23 cellular contexts compared by ENCODE assay signal in genomic region chr17:4438162-4438944, GRCh38. TPM values are rescaled to one million over a fixed set of nuclear protein-coding genes. Genes with fewer than 3 reads are reported as not detected.
DNase-seq lines count a peak whose midpoint lies in the region; ATAC-seq and TF ChIP-seq lines count a peak whose summit lies in the region.
"Had no signal": no experiment of that assay in that cellular context is flagged by ENCODE, and none has a peak within 500 bp of the region (broad histone marks: within the 10 kb centered on the region; RNA-seq: fewer than 3 reads in every experiment).

No MANE protein-coding gene starts in this region.

- H4K8ac ChIP-seq in neuronal stem cell (ENCODE audit: low read depth, low read length), result no peak overlapping the region

- H3K27me3 ChIP-seq in HL-60 (ENCODE audit: insufficient read depth, poor library complexity, severe bottlenecking) (no peaks in the 10 kb centered on the region), neuronal stem cell (ENCODE audit: control insufficient read depth in 3 of 3, insufficient read depth in 3 of 3, low read depth in 1 of 3, low read length in 3 of 3) (peaks cover 0 to 14% (median 0%) of the 10 kb centered on the region in 3 experiments)

- H2BK15ac ChIP-seq in neuronal stem cell (ENCODE audit: low read length), result no peak overlapping the region

- peaks cover 13% of the 10 kb centered on the region for H3K36me3 Mint-ChIP-seq in T-helper 2 cell treated with Interferon-gamma antibody and Interleukin-4, amounts not matched to agents 5 μg/mL and 100 μg/mL, for 36 hours (ENCODE audit: low read depth)
- H3K36me3 Mint-ChIP-seq in WTC11, result no peaks in the 10 kb centered on the region
- H3K36me3 Mint-ChIP-seq: CD4-positive, CD25-positive, alpha-beta regulatory T cell had no signal

- no peak overlapping the region for H3K4me2 ChIP-seq in neuronal stem cell (ENCODE audit: insufficient read depth, low read length, poor library complexity, severe bottlenecking)
- H3K4me2 ChIP-seq: SK-N-SH had no signal

- H3K4me3 Mint-ChIP-seq in T-helper 2 cell treated with Interferon-gamma antibody and Interleukin-4, amounts not matched to agents 5 μg/mL and 100 μg/mL, for 36 hours, result peak overlapping the region; percentile 24
- H3K4me3 Mint-ChIP-seq in WTC11, result no peak overlapping the region
- H3K4me3 Mint-ChIP-seq: CD4-positive, CD25-positive, alpha-beta regulatory T cell had no signal

- H3K14ac ChIP-seq in neuronal stem cell (ENCODE audit: low read length), result peak overlapping the region; percentile 75

- H3K9ac ChIP-seq in neuronal stem cell (ENCODE audit: low read depth, low read length, poor library complexity), result peak overlapping the region; percentile 30
- H3K9ac ChIP-seq: SK-N-SH had no signal

- no peaks in the 10 kb centered on the region for H3K4me1 ChIP-seq in neuronal stem cell (ENCODE audit: control insufficient read depth in 2 of 2, insufficient read depth in 1 of 2, low read depth in 1 of 2, low read length in 2 of 2)
- H3K4me1 ChIP-seq: Caco-2 had no signal

- ATAC-seq in WTC11 (no peak), GM18870 (IDR thresholded peaks at IDR 0.05; ENCODE audit: unreplicated experiment) (no peak), HG03342 (IDR thresholded peaks at IDR 0.05; ENCODE audit: unreplicated experiment) (no peak)
- ATAC-seq: GM12878 had no signal

- no peak for DNase-seq in T-helper 2 cell treated with Interferon-gamma antibody and Interleukin-4, amounts not matched to agents 5 μg/mL and 100 μg/mL, for 36 hours (ENCODE audit: low spot score)
- DNase-seq in T-helper 2 cell, result no peak
- DNase-seq in HL-60 (ENCODE audit: low read depth in 1 of 2, low spot score in 1 of 2), result no peak
- DNase-seq in WTC11 (ENCODE audit: low spot score), result no peak
- no peak for DNase-seq in neuronal stem cell (ENCODE audit: low spot score)
- DNase-seq in effector CD8-positive, alpha-beta T cell (lab: John Stamatoyannopoulos, UW), result no peak
- DNase-seq: 8988T; Caco-2; CD4-positive, CD25-positive, alpha-beta regulatory T cell; GF-D8; IMR-90; NCI-H1105 treated with DMSO at 0.1 percent for 48 hours; NCI-H1694; NCI-H2081 treated with DMSO at 0.1 percent for 48 hours; RPMI8226; SHP77 treated with DMSO at 0.1 percent for 48 hours; SK-N-SH had no signal

- no peak overlapping the region for H2BK5ac ChIP-seq in neuronal stem cell (ENCODE audit: low read length)

- H2BK120ac ChIP-seq in neuronal stem cell (ENCODE audit: low read depth, low read length), result no peak overlapping the region

- H3K4me1 Mint-ChIP-seq in T-helper 2 cell treated with Interferon-gamma antibody and Interleukin-4, amounts not matched to agents 5 μg/mL and 100 μg/mL, for 36 hours (ENCODE audit: low read depth), result peaks cover 34% of the 10 kb centered on the region
- H3K4me1 Mint-ChIP-seq in WTC11, result no peaks in the 10 kb centered on the region

- peak overlapping the region; percentile 4 for H3K4me3 ChIP-seq in HL-60 (replicated peaks; ENCODE audit: insufficient read depth, low read length)
- no peak overlapping the region for H3K4me3 ChIP-seq in neuronal stem cell (ENCODE audit: low read length in 2 of 2)
- H3K4me3 ChIP-seq: GM12878 had no signal

- no peaks in the 10 kb centered on the region for H3K36me3 ChIP-seq in neuronal stem cell (replicated peaks in 1 of 2; ENCODE audit: control insufficient read depth in 2 of 2, insufficient read depth in 2 of 2, low read length in 2 of 2)

- H2BK12ac ChIP-seq in neuronal stem cell (ENCODE audit: low read length), result no peak overlapping the region

- no CpG with 5 or more reads among the region's 17 CpGs for WGBS in neuronal stem cell (ENCODE audit: extremely low coverage in 2 of 2, insufficient read length in 2 of 2, insufficient replicate concordance in 1 of 2), 2 donors

- H3K27me3 Mint-ChIP-seq in T-helper 2 cell treated with Interferon-gamma antibody and Interleukin-4, amounts not matched to agents 5 μg/mL and 100 μg/mL, for 36 hours (ENCODE audit: low read depth), result no peaks in the 10 kb centered on the region
- H3K27me3 Mint-ChIP-seq in WTC11 (ENCODE audit: low read depth), result no peaks in the 10 kb centered on the region
- H3K27me3 Mint-ChIP-seq: CD4-positive, CD25-positive, alpha-beta regulatory T cell had no signal

- POLR2A ChIA-PET in WTC11 (lab: Charles Lee), result no interaction called here

- H3K9me3 ChIP-seq in neuronal stem cell (replicated peaks in 1 of 2; ENCODE audit: control insufficient read depth in 2 of 2, insufficient read depth in 1 of 2, low read depth in 1 of 2, low read length in 2 of 2), result no peaks in the 10 kb centered on the region
- H3K9me3 ChIP-seq: Caco-2, SK-N-SH had no signal

- no peak overlapping the region for H3K27ac Mint-ChIP-seq in T-helper 2 cell treated with Interferon-gamma antibody and Interleukin-4, amounts not matched to agents 5 μg/mL and 100 μg/mL, for 36 hours
- H3K27ac Mint-ChIP-seq in WTC11, result peak overlapping the region; percentile 28; the same call in 1 of the 2 replicates
- H3K27ac Mint-ChIP-seq: CD4-positive, CD25-positive, alpha-beta regulatory T cell had no signal

- H2AK5ac ChIP-seq in neuronal stem cell (ENCODE audit: low read depth, low read length), result no peak overlapping the region

- no peak overlapping the region for H4K91ac ChIP-seq in neuronal stem cell (ENCODE audit: low read depth, low read length, poor library complexity)

- H3K9me3 Mint-ChIP-seq in T-helper 2 cell treated with Interferon-gamma antibody and Interleukin-4, amounts not matched to agents 5 μg/mL and 100 μg/mL, for 36 hours, result no peaks in the 10 kb centered on the region
- H3K9me3 Mint-ChIP-seq in WTC11, result no peaks in the 10 kb centered on the region

- peak overlapping the region; percentile 91 for H3K27ac ChIP-seq in HL-60 (replicated peaks)
- H3K27ac ChIP-seq in neuronal stem cell (replicated peaks; ENCODE audit: low read length), result no peak overlapping the region

- CTCF ChIA-PET in WTC11 (lab: Charles Lee), result interaction anchor here (1.1 kb wide), 1 partner anchor 17 kb away, joined by 3 read pairs; no protein-coding TSS in a partner anchor

- H3K4ac ChIP-seq in neuronal stem cell (ENCODE audit: low read length), result no peak overlapping the region

- TF ChIP-seq CTCF in HL-60 (IDR thresholded peaks at IDR 0.05; ENCODE audit: insufficient read depth, low read length) (no peak), WTC11 (IDR thresholded peaks at IDR 0.05) (no peak)

- H3K79me1 ChIP-seq in neuronal stem cell (ENCODE audit: low read depth, low read length), result no peaks in the 10 kb centered on the region

- H3K18ac ChIP-seq in neuronal stem cell (ENCODE audit: low read length), result no peak overlapping the region

- no peak overlapping the region for H2AFZ ChIP-seq in neuronal stem cell (ENCODE audit: low read length)

- no peak overlapping the region for H3K23ac ChIP-seq in neuronal stem cell (ENCODE audit: low read depth, low read length, poor library complexity)

TF ChIP-seq in WTC11, 78 proteins besides CTCF, POLR2A, EP300 and RAD21 (continues in another document):
- TF ChIP-seq MXD4 (CRISPR knock-in tag; IDR thresholded peaks at IDR 0.05; ENCODE audit: borderline replicate concordance) (no peak), USF1 (CRISPR knock-in tag; IDR thresholded peaks at IDR 0.05) (no peak), RORB (CRISPR knock-in tag; IDR thresholded peaks at IDR 0.05) (no peak), NFYB (CRISPR knock-in tag; conservative IDR thresholded peaks at IDR 0.05; ENCODE audit: low read depth) (no peak), CBFB (CRISPR knock-in tag; IDR thresholded peaks at IDR 0.05; ENCODE audit: low read depth) (no peak), HMGXB4 (CRISPR knock-in tag; IDR thresholded peaks at IDR 0.05) (no peak), ELF4 (CRISPR knock-in tag; IDR thresholded peaks at IDR 0.05; ENCODE audit: low read depth) (no peak), IRF1 (CRISPR knock-in tag; IDR thresholded peaks at IDR 0.05) (no peak), MYBL2 (CRISPR knock-in tag; IDR thresholded peaks at IDR 0.05) (no peak)

RNA-seq across cellular contexts. Expression of gene SPNS3, which starts 4.6 kb away (rescaled TPM):
- not detected in 3 replicates for total RNA-seq in WTC11 (2021)
- 0.03 TPM for polyA plus RNA-seq in neuronal stem cell (2013, experiment 1 of 2)
- not detected for polyA plus RNA-seq in neuronal stem cell (2013, experiment 2 of 2)
- total RNA-seq: Caco-2, H1, NCI-H460 had no signal
- polyA plus RNA-seq: AG04450, H1, IMR-90 had no signal
